13 cellular contexts compared by ENCODE assay signal in genomic region chr7:140348161-140348849, GRCh38. TPM values are rescaled to one million over a fixed set of nuclear protein-coding genes. Genes with fewer than 3 reads are reported as not detected.
DNase-seq lines count a peak whose midpoint lies in the region; ATAC-seq and TF ChIP-seq lines count a peak whose summit lies in the region.
"Had no signal": no experiment of that assay in that cellular context is flagged by ENCODE, and none has a peak within 500 bp of the region (broad histone marks: within the 10 kb centered on the region; RNA-seq: fewer than 3 reads in every experiment).

No MANE protein-coding gene starts in this region.

- H3K27ac ChIP-seq in cingulate gyrus (ENCODE audit: low read depth, low read length): peak overlapping the region; percentile 70
- peak overlapping the region; percentile 68 to 71 for H3K27ac ChIP-seq in uterus

- H3K27me3 ChIP-seq in uterus: no peaks in the 10 kb centered on the region

- no peak for TF ChIP-seq POLR2A in uterus (IDR thresholded peaks at IDR 0.05)

- ATAC-seq in GM21390 (IDR thresholded peaks at IDR 0.05; ENCODE audit: unreplicated experiment): no peak
- ATAC-seq: naive thymus-derived CD4-positive, alpha-beta T cell had no signal

- peaks cover 18% of the 10 kb centered on the region for H3K4me1 Mint-ChIP-seq in T-helper 2 cell treated with Interferon-gamma antibody and Interleukin-4, amounts not matched to agents 5 μg/mL and 100 μg/mL, for 36 hours (ENCODE audit: low read depth)
- H3K4me1 Mint-ChIP-seq in mesothelial cell of epicardium: peaks cover 6% of the 10 kb centered on the region

- no peak for DNase-seq in T-helper 2 cell treated with Interferon-gamma antibody and Interleukin-4, amounts not matched to agents 5 μg/mL and 100 μg/mL, for 36 hours (ENCODE audit: low spot score)
- no peak for DNase-seq in T-helper 2 cell
- no peak for DNase-seq in mesothelial cell of epicardium (ENCODE audit: low spot score in 2 of 2, unreplicated experiment in 2 of 2)
- DNase-seq in uterus: peak; percentile 35 to 58
- DNase-seq in DMS153 (lab: John Stamatoyannopoulos, UW): no peak
- DNase-seq in inferior parietal cortex (ENCODE audit: extremely low spot score): no peak
- DNase-seq: 8988T; naive thymus-derived CD4-positive, alpha-beta T cell; NCI-H1105 treated with DMSO at 0.1 percent for 48 hours; NCI-H510A had no signal

- H3K36me3 Mint-ChIP-seq in T-helper 2 cell treated with Interferon-gamma antibody and Interleukin-4, amounts not matched to agents 5 μg/mL and 100 μg/mL, for 36 hours (ENCODE audit: low read depth): peaks cover 57% of the 10 kb centered on the region
- H3K36me3 Mint-ChIP-seq in mesothelial cell of epicardium: peaks cover 42% of the 10 kb centered on the region

- no peaks in the 10 kb centered on the region for H3K9me3 ChIP-seq in uterus

- no peak overlapping the region for H3K4me3 ChIP-seq in uterus

- H3K27ac Mint-ChIP-seq in T-helper 2 cell treated with Interferon-gamma antibody and Interleukin-4, amounts not matched to agents 5 μg/mL and 100 μg/mL, for 36 hours: peak overlapping the region; percentile 41
- peak overlapping the region; percentile 15 for H3K27ac Mint-ChIP-seq in mesothelial cell of epicardium

- TF ChIP-seq CTCF in mesothelial cell of epicardium (IDR thresholded peaks at IDR 0.05; ENCODE audit: unreplicated experiment) (no peak), uterus (IDR thresholded peaks at IDR 0.05) (no peak)

- no peaks in the 10 kb centered on the region for H3K4me1 ChIP-seq in uterus

- H3K36me3 ChIP-seq in uterus: no peaks in the 10 kb centered on the region

- intact Hi-C loops in uterus (cut with DNase I; ENCODE audit: low total_unique reads): no loop called here

- no peak overlapping the region for H3K4me3 Mint-ChIP-seq in T-helper 2 cell treated with Interferon-gamma antibody and Interleukin-4, amounts not matched to agents 5 μg/mL and 100 μg/mL, for 36 hours
- no peak overlapping the region for H3K4me3 Mint-ChIP-seq in mesothelial cell of epicardium
- H3K4me3 Mint-ChIP-seq: T-helper 1 cell treated with Interleukin-12 subunit alpha and Interleukin-12 subunit beta and Interleukin-4 antibody, amounts not matched to agents 30 μg/mL and 1 μg/mL, for 36 hours had no signal

- H3K27me3 Mint-ChIP-seq in T-helper 2 cell treated with Interferon-gamma antibody and Interleukin-4, amounts not matched to agents 5 μg/mL and 100 μg/mL, for 36 hours (ENCODE audit: low read depth): no peaks in the 10 kb centered on the region
- H3K27me3 Mint-ChIP-seq in mesothelial cell of epicardium (ENCODE audit: low read depth): no peaks in the 10 kb centered on the region
- H3K27me3 Mint-ChIP-seq: naive thymus-derived CD4-positive, alpha-beta T cell had no signal

- H3K9me3 Mint-ChIP-seq in T-helper 2 cell treated with Interferon-gamma antibody and Interleukin-4, amounts not matched to agents 5 μg/mL and 100 μg/mL, for 36 hours: no peaks in the 10 kb centered on the region
- H3K9me3 Mint-ChIP-seq in mesothelial cell of epicardium: no peaks in the 10 kb centered on the region
- H3K9me3 Mint-ChIP-seq: naive thymus-derived CD4-positive, alpha-beta T cell; T-helper 1 cell treated with Interleukin-12 subunit alpha and Interleukin-12 subunit beta and Interleukin-4 antibody, amounts not matched to agents 30 μg/mL and 1 μg/mL, for 36 hours had no signal

RNA-seq across cellular contexts. Expression of gene SLC37A3, which starts 50.0 kb away (rescaled TPM):
- total RNA-seq in mesothelial cell of epicardium: 109 to 128 TPM (median 116 TPM) in 3 replicates
- 100 to 1,000 TPM in 3 of 4 donors, 10 to 100 TPM in 1; 87.9 to 359 (median 148) TPM for total RNA-seq in uterus

RNA-seq across cellular contexts. Expression of gene RAB19, which starts 55.6 kb away (rescaled TPM):
- total RNA-seq in mesothelial cell of epicardium (1.6 to 2.7 TPM (median 1.6 TPM) in 3 replicates), uterus (not detected)

Comparison
In these comparisons a context has a peak if more than half of its experiments do, and no peak if none do; other contexts are left out.
1. DNase-seq: peak in uterus (2 of 2); none in T-helper 2 cell treated with Interferon-gamma antibody and Interleukin-4, amounts not matched to agents 5 μg/mL and 100 μg/mL, for 36 hours (single experiment), T-helper 2 cell (0 of 5), mesothelial cell of epicardium (0 of 2), DMS153 (single experiment) and inferior parietal cortex (single experiment).